ENCODE assay signal across 22 cellular contexts in genomic region chr12:123261196-123261595, GRCh38.
"Had no signal": no experiment of that assay in that cellular context is flagged by ENCODE, and none has a peak within 500 bp of the region (broad histone marks: within the 10 kb centered on the region; RNA-seq: fewer than 3 reads in every experiment).

No MANE protein-coding gene starts in this region.

- H3K4me3 Mint-ChIP-seq: activated naive CD8-positive, alpha-beta T cell; activated T-cell treated with anti-CD3 and anti-CD28 coated beads, Interleukin-2, amount 50 U/mL, for 72 hours; naive B cell; stimulated activated effector memory CD8-positive, alpha-beta T cell treated with anti-CD3 and anti-CD28 coated beads, Interleukin-12 subunit alpha, Interleukin-12 subunit beta, amount 100 ng/mL, for 72 hours; type B pancreatic cell had no signal

- H3K4me3 ChIP-seq: esophagus squamous epithelium, heart right ventricle, left lung, mucosa of descending colon, psoas muscle, smooth muscle cell, stomach had no signal

- H3K27ac Mint-ChIP-seq: activated T-cell treated with anti-CD3 and anti-CD28 coated beads, Interleukin-2, amount 50 U/mL, for 72 hours; stimulated activated effector memory CD8-positive, alpha-beta T cell treated with anti-CD3 and anti-CD28 coated beads, Interleukin-12 subunit alpha, Interleukin-12 subunit beta, amount 100 ng/mL, for 72 hours had no signal

- H3K4me1 ChIP-seq: left lung, psoas muscle had no signal

- H3K27ac ChIP-seq: heart right ventricle, left lung, psoas muscle had no signal

- H3K27me3 Mint-ChIP-seq: activated naive CD8-positive, alpha-beta T cell; naive B cell; type B pancreatic cell had no signal

- H3K4me2 ChIP-seq: smooth muscle cell had no signal

- DNase-seq: activated CD4-positive, alpha-beta T cell treated with anti-CD3 and anti-CD28 coated beads, Interleukin-2, amount 50 U/mL, for 1 hour; activated CD8-positive, alpha-beta memory T cell treated with anti-CD3 and anti-CD28 coated beads, Interleukin-2, amount 50 U/mL, for 4 hours; activated gamma-delta T cell; activated T-cell treated with anti-CD3 and anti-CD28 coated beads, Interleukin-2, amount 50 U/mL, for 72 hours; dermis blood vessel endothelial cell; effector memory CD4-positive, alpha-beta T cell; esophagus squamous epithelium; heart right ventricle; left lung; mesenchymal stem cell; mucosa of descending colon; naive B cell; psoas muscle; right cardiac atrium; stimulated activated CD4-positive, alpha-beta T cell treated with anti-CD3 and anti-CD28 coated beads, Interleukin-4, amount 100 ng/mL, for 24 hours; stomach; T1000 had no signal

- H3K9me3 ChIP-seq: esophagus squamous epithelium, heart right ventricle, left lung, mucosa of descending colon, psoas muscle, stomach had no signal

- ATAC-seq: activated CD4-positive, CD25-positive, alpha-beta regulatory T cell treated with anti-CD3 and anti-CD28 coated beads, Interleukin-2, amount 50 U/mL, for 24 hours; activated T-cell treated with anti-CD3 and anti-CD28 coated beads, Interleukin-2, amount 50 U/mL, for 72 hours; heart right ventricle; left lung; mucosa of descending colon; psoas muscle; right cardiac atrium; stimulated activated effector memory CD8-positive, alpha-beta T cell treated with anti-CD3 and anti-CD28 coated beads, Interleukin-12 subunit alpha, Interleukin-12 subunit beta, amount 100 ng/mL, for 72 hours had no signal

- H3K9me3 Mint-ChIP-seq: activated T-cell treated with anti-CD3 and anti-CD28 coated beads, Interleukin-2, amount 50 U/mL, for 72 hours; naive B cell; stimulated activated effector memory CD8-positive, alpha-beta T cell treated with anti-CD3 and anti-CD28 coated beads, Interleukin-12 subunit alpha, Interleukin-12 subunit beta, amount 100 ng/mL, for 72 hours; type B pancreatic cell had no signal

- H3K27me3 ChIP-seq: esophagus squamous epithelium, heart right ventricle, left lung, stomach had no signal
